15 cellular contexts compared by ENCODE assay signal in genomic region chr2:219111375-219112069, GRCh38. TPM values are rescaled to one million over a fixed set of nuclear protein-coding genes. Genes with fewer than 3 reads are reported as not detected.
"Had no signal": no experiment of that assay in that cellular context is flagged by ENCODE, and none has a peak within 500 bp of the region (broad histone marks: within the 10 kb centered on the region; RNA-seq: fewer than 3 reads in every experiment).

No MANE protein-coding gene starts in this region.

- H3K36me3 ChIP-seq: cardiac muscle cell had no signal

- H3K27ac Mint-ChIP-seq: activated naive CD4-positive, alpha-beta T cell treated with anti-CD3 and anti-CD28 coated beads for 36 hours; activated T-helper 1 cell treated with anti-CD3 and anti-CD28 coated beads, Interleukin-12 subunit alpha, Interleukin-12 subunit beta, Interleukin-2, Interleukin-4 antibody, amounts not matched to agents 30 ng/mL and 10 ng/mL and 1 ng/mL, durations not matched to agents 14 hours and 24 hours and 36 hours; T-cell had no signal

- DNase-seq: activated CD4-positive, alpha-beta T cell treated with anti-CD3 and anti-CD28 coated beads for 48 hours; activated naive CD4-positive, alpha-beta T cell treated with anti-CD3 and anti-CD28 coated beads for 36 hours; foreskin keratinocyte; head of caudate nucleus; left ventricle myocardium superior; mesendoderm; T-cell had no signal

- H3K9me3 Mint-ChIP-seq: activated naive CD4-positive, alpha-beta T cell treated with anti-CD3 and anti-CD28 coated beads for 36 hours; activated T-helper 1 cell treated with anti-CD3 and anti-CD28 coated beads, Interleukin-12 subunit alpha, Interleukin-12 subunit beta, Interleukin-2, Interleukin-4 antibody, amounts not matched to agents 30 ng/mL and 10 ng/mL and 1 ng/mL, durations not matched to agents 14 hours and 24 hours and 36 hours; neural crest cell; stimulated activated effector memory CD8-positive, alpha-beta T cell treated with anti-CD3 and anti-CD28 coated beads, Interleukin-12 subunit alpha, Interleukin-12 subunit beta, amount 100 ng/mL, for 72 hours; T-cell had no signal

- H3K4me3 Mint-ChIP-seq: activated naive CD4-positive, alpha-beta T cell treated with anti-CD3 and anti-CD28 coated beads for 36 hours; activated T-helper 1 cell treated with anti-CD3 and anti-CD28 coated beads, Interleukin-12 subunit alpha, Interleukin-12 subunit beta, Interleukin-2, Interleukin-4 antibody, amounts not matched to agents 30 ng/mL and 10 ng/mL and 1 ng/mL, durations not matched to agents 14 hours and 24 hours and 36 hours; neural crest cell; stimulated activated effector memory CD8-positive, alpha-beta T cell treated with anti-CD3 and anti-CD28 coated beads, Interleukin-12 subunit alpha, Interleukin-12 subunit beta, amount 100 ng/mL, for 72 hours; T-cell had no signal

- H3K4me1 ChIP-seq: foreskin keratinocyte, parathyroid adenoma had no signal

- H3K9me3 ChIP-seq: tibial nerve had no signal

- H3K27me3 ChIP-seq: cardiac muscle cell, foreskin keratinocyte, tibial nerve had no signal

- H3K27me3 Mint-ChIP-seq: T-cell had no signal

- ATAC-seq: foreskin keratinocyte, left ventricle myocardium superior, T-cell had no signal

- H3K27ac ChIP-seq: cardiac muscle cell, foreskin keratinocyte, parathyroid adenoma, tibial nerve had no signal

- H3K4me3 ChIP-seq: cardiac muscle cell, smooth muscle cell, tibial nerve had no signal

RNA-seq across cellular contexts. Expression of gene IHH, which starts 50.8 kb away (rescaled TPM):
- total RNA-seq: activated naive CD4-positive, alpha-beta T cell treated with anti-CD3 and anti-CD28 coated beads for 36 hours; activated T-helper 1 cell treated with anti-CD3 and anti-CD28 coated beads, Interleukin-12 subunit alpha, Interleukin-12 subunit beta, Interleukin-2, Interleukin-4 antibody, amounts not matched to agents 30 ng/mL and 10 ng/mL and 1 ng/mL, durations not matched to agents 14 hours and 24 hours and 36 hours; cardiac muscle cell; endothelial cell of umbilical vein; foreskin keratinocyte; left ventricle myocardium superior had no signal

RNA-seq across cellular contexts. Expression of gene SLC23A3, which starts 58.3 kb away (rescaled TPM):
- total RNA-seq: smooth muscle cell had no signal
